ENCODE assay signal across 12 cellular contexts in the genomic region with DNA sequence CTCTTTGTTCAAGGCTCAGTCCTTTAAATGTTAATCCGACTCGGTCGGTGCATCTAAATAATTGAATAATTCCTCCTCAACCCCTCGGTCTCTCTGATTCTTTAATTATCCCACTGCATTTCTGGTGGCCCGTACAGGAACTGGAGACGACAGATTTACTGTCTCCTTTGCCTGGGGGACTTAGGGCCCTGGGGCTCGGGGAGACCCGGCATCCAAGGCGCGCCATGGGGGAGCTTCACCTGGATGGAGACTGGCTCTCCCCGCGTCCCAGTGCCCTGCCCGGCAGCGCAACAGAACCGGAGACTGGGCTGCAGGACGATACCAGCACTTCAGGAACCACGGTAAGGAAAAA. TPM values are rescaled to one million over a fixed set of nuclear protein-coding genes. Genes with fewer than 3 reads are reported as not detected.
DNase-seq lines count a peak whose midpoint lies in the region; ATAC-seq and TF ChIP-seq lines count a peak whose summit lies in the region.
"Had no signal": no experiment of that assay in that cellular context is flagged by ENCODE, and none has a peak within 500 bp of the region (broad histone marks: within the 10 kb centered on the region; RNA-seq: fewer than 3 reads in every experiment).

No MANE protein-coding gene starts in this region.

- H3K36me3 ChIP-seq in muscle layer of duodenum (ENCODE audit: control insufficient read depth in 1 of 2, insufficient read depth in 2 of 2, low read length in 2 of 2) (no peaks in the 10 kb centered on the region), tibial nerve (no peaks in the 10 kb centered on the region)

- no peaks in the 10 kb centered on the region for H3K27me3 ChIP-seq in muscle layer of duodenum (ENCODE audit: low read depth, low read length)
- H3K27me3 ChIP-seq in tibial nerve = no peaks in the 10 kb centered on the region

- H3K4me3 ChIP-seq in epithelial cell of esophagus (ENCODE audit: low read length) = peak overlapping the region; percentile 49
- H3K4me3 ChIP-seq in muscle layer of duodenum (ENCODE audit: low read depth in 1 of 2, low read length in 2 of 2) = peak overlapping the region; percentile 82 to 84
- H3K4me3 ChIP-seq in tibial nerve = peak overlapping the region; percentile 47 to 63 (median 56)

- TF ChIP-seq EP300 in tibial nerve (IDR thresholded peaks at IDR 0.05) = no peak

- H3K4me3 Mint-ChIP-seq in activated T-cell treated with anti-CD3 and anti-CD28 coated beads, Interleukin-2, amount 50 U/mL, for 4 hours = no peak overlapping the region
- H3K4me3 Mint-ChIP-seq: neural crest cell had no signal

- H3K27me3 Mint-ChIP-seq in activated T-cell treated with anti-CD3 and anti-CD28 coated beads, Interleukin-2, amount 50 U/mL, for 4 hours (ENCODE audit: low read depth) = no peaks in the 10 kb centered on the region

- no peaks in the 10 kb centered on the region for H3K36me3 Mint-ChIP-seq in activated T-cell treated with anti-CD3 and anti-CD28 coated beads, Interleukin-2, amount 50 U/mL, for 4 hours (ENCODE audit: insufficient read depth)

- no peaks in the 10 kb centered on the region for H3K9me3 Mint-ChIP-seq in activated T-cell treated with anti-CD3 and anti-CD28 coated beads, Interleukin-2, amount 50 U/mL, for 4 hours

- H3K27ac ChIP-seq in muscle layer of duodenum (ENCODE audit: low read length) (peak overlapping the region; percentile 92), tibial nerve (peak overlapping the region; percentile 82 to 91 (median 86))

- H3K9me3 ChIP-seq in muscle layer of duodenum (ENCODE audit: control insufficient read depth in 1 of 2, low read length in 2 of 2) (no peaks in the 10 kb centered on the region), tibial nerve (no peaks in the 10 kb centered on the region)
- H3K9me3 ChIP-seq: SK-N-SH had no signal

- TF ChIP-seq CTCF in epithelial cell of esophagus (IDR thresholded peaks at IDR 0.05; ENCODE audit: insufficient read depth, low read depth, low read length, missing control alignments) (no peak), tibial nerve (IDR thresholded peaks at IDR 0.05) (no peak)

- ATAC-seq in activated T-cell treated with anti-CD3 and anti-CD28 coated beads, Interleukin-2, amount 50 U/mL, for 4 hours = peak; percentile 4 to 17
- ATAC-seq in HG03196 (IDR thresholded peaks at IDR 0.05; ENCODE audit: unreplicated experiment) = no peak

- H3K4me1 ChIP-seq in muscle layer of duodenum (ENCODE audit: control insufficient read depth in 1 of 2, insufficient read depth in 2 of 2, low read length in 2 of 2) = peaks cover 0 to 10% of the 10 kb centered on the region in 2 donors
- H3K4me1 ChIP-seq in tibial nerve = peaks cover 0 to 17% (median 8%) of the 10 kb centered on the region in 4 donors

- DNase-seq in activated T-cell treated with anti-CD3 and anti-CD28 coated beads, Interleukin-2, amount 50 U/mL, for 4 hours = no peak
- DNase-seq in activated T-cell treated with anti-CD3 and anti-CD28 coated beads, Interleukin-2, amount 50 U/mL, for 1 hour = no peak
- DNase-seq in epithelial cell of esophagus (ENCODE audit: low read depth) (no peak), tibial nerve (ENCODE audit: low spot score in 2 of 2) (no peak), SIG-M5 (lab: John Stamatoyannopoulos, UW) (no peak)
- no peak for DNase-seq in stimulated activated CD4-positive, alpha-beta T cell treated with anti-CD3 and anti-CD28 coated beads, Interleukin-4, amount 100 ng/mL, for 1 hour
- DNase-seq: NCI-H2171 treated with DMSO at 0.1 percent for 48 hours, SK-N-SH had no signal

- WGBS in tibial nerve, 2 donors = 26% methylated on average over 16 to 17 of the region's 17 CpGs

- TF ChIP-seq POLR2A in tibial nerve (IDR thresholded peaks at IDR 0.05) = no peak

- no peaks in the 10 kb centered on the region for H3K4me1 Mint-ChIP-seq in activated T-cell treated with anti-CD3 and anti-CD28 coated beads, Interleukin-2, amount 50 U/mL, for 4 hours (ENCODE audit: low read depth)
- H3K4me1 Mint-ChIP-seq: neural crest cell had no signal

RNA-seq across cellular contexts. Expression of gene SELENOI, which starts 47.7 kb away (rescaled TPM):
- total RNA-seq in activated T-cell treated with anti-CD3 and anti-CD28 coated beads, Interleukin-2, amount 50 U/mL, for 4 hours = 10 to 100 TPM; 73.5 to 76.2 (median 76.0) TPM
- total RNA-seq in tibial nerve = 10 to 100 TPM; 13.5 to 22.2 (median 17.1) TPM

RNA-seq across cellular contexts. Expression of gene ADGRF3, which starts 48.3 kb away (rescaled TPM):
- total RNA-seq in activated T-cell treated with anti-CD3 and anti-CD28 coated beads, Interleukin-2, amount 50 U/mL, for 4 hours = 1 to 10 TPM; 1.9 to 2.8 (median 2.0) TPM
- under 1 TPM in 1 of 4 donors, not detected in 3; under 0.01 TPM for total RNA-seq in tibial nerve
- total RNA-seq: HT1080 had no signal

RNA-seq across cellular contexts. Expression of gene HADHB, which starts 53.5 kb away (rescaled TPM):
- total RNA-seq in activated T-cell treated with anti-CD3 and anti-CD28 coated beads, Interleukin-2, amount 50 U/mL, for 4 hours = 10 to 100 TPM; 53.8 to 59.9 (median 55.2) TPM
- 100 to 1,000 TPM in 3 of 4 donors, 10 to 100 TPM in 1; 68.1 to 121 (median 110) TPM for total RNA-seq in tibial nerve

RNA-seq across cellular contexts. Expression of gene HADHA, which starts 53.8 kb away (rescaled TPM):
- 10 to 100 TPM; 85.9 to 94.9 (median 87.7) TPM for total RNA-seq in activated T-cell treated with anti-CD3 and anti-CD28 coated beads, Interleukin-2, amount 50 U/mL, for 4 hours
- 100 to 1,000 TPM in 2 of 4 donors, 10 to 100 TPM in 2; 91.8 to 115 (median 104) TPM for total RNA-seq in tibial nerve
